In genomic region chrX:149746390-149747007, GRCh38 we compare ENCODE assay signal across 13 cellular contexts. TPM values are rescaled to one million over a fixed set of nuclear protein-coding genes. Genes with fewer than 3 reads are reported as not detected.
"Had no signal": no experiment of that assay in that cellular context is flagged by ENCODE, and none has a peak within 500 bp of the region (broad histone marks: within the 10 kb centered on the region; RNA-seq: fewer than 3 reads in every experiment).

No MANE protein-coding gene starts in this region.

RNA-seq across cellular contexts. Expression of gene HSFX1, which starts 27.4 kb away (rescaled TPM):
- total RNA-seq: mononuclear cell had no signal
- polyA plus RNA-seq: stomach had no signal

RNA-seq across cellular contexts. Expression of gene MAGEA11, which starts 34.6 kb away (rescaled TPM):
- total RNA-seq: dermis blood vessel endothelial cell, frontal cortex, hepatocyte, mononuclear cell, pulmonary artery endothelial cell, right cardiac atrium, skeletal muscle tissue, stomach, tibial nerve had no signal
- polyA plus RNA-seq: hepatocyte, immature natural killer cell, right cardiac atrium, stomach had no signal

RNA-seq across cellular contexts. Expression of gene MAGEA9, which starts 35.2 kb away (rescaled TPM):
- total RNA-seq: dermis blood vessel endothelial cell, frontal cortex, hepatocyte, lower leg skin, mononuclear cell, pulmonary artery endothelial cell, right cardiac atrium, skeletal muscle tissue, stomach, suprapubic skin, tibial nerve had no signal
- polyA plus RNA-seq: esophagus, hepatocyte, immature natural killer cell, right cardiac atrium, stomach had no signal
